ENCODE assay signal across 9 cellular contexts in the genomic region with DNA sequence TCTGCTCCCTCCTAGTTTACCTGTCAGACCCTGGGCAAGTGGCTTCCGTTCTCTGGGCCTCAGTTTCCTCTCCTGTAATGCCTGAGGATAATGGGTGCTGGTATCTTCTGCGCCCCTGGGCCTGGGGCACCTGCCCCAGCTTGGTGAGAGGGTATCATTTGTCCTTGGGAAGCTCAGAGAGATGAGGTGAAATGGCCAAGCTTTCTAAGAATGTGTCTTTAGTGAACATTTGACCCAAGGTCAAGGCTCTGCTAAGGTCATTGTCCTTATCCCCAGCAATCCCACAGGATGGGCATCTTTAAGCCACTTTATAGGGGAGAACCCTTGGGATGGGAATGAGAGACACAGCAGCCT. TPM values are rescaled to one million over a fixed set of nuclear protein-coding genes. Genes with fewer than 3 reads are reported as not detected.
DNase-seq lines count a peak whose midpoint lies in the region; ATAC-seq and TF ChIP-seq lines count a peak whose summit lies in the region.
"Had no signal": no experiment of that assay in that cellular context is flagged by ENCODE, and none has a peak within 500 bp of the region (broad histone marks: within the 10 kb centered on the region; RNA-seq: fewer than 3 reads in every experiment).

No MANE protein-coding gene starts in this region.

- H3K4me1 ChIP-seq in heart right ventricle, result peaks cover 25 to 75% (median 60%) of the 10 kb centered on the region in 9 donors
- H3K4me1 ChIP-seq in vagina, result peaks cover 76% of the 10 kb centered on the region

- H3K27ac ChIP-seq in heart right ventricle (peak overlapping the region; percentile 94 to 100 (median 98)), caudate nucleus (ENCODE audit: low read depth, low read length) (peak overlapping the region; percentile 82), vagina (peak overlapping the region; percentile 100)

- 78 to 91% methylated on average over 2 of the region's 2 CpGs for WGBS in heart right ventricle, 2 donors

- H3K27me3 Mint-ChIP-seq in natural killer cell (ENCODE audit: low read depth in 2 of 2), result peaks cover 0 to 19% of the 10 kb centered on the region in 2 donors

- no peaks in the 10 kb centered on the region for H3K36me3 Mint-ChIP-seq in natural killer cell

- peak overlapping the region; percentile 75 for H3K4me3 Mint-ChIP-seq in natural killer cell

- H3K4me3 ChIP-seq in heart right ventricle (peak overlapping the region in 1 of 10 donors; percentile 82), vagina (peak overlapping the region; percentile 66 to 97)

- no peak for ATAC-seq in heart right ventricle
- no peak for ATAC-seq in natural killer cell
- ATAC-seq in HG02678 (IDR thresholded peaks at IDR 0.05; ENCODE audit: unreplicated experiment), result no peak
- ATAC-seq in GM21447 (IDR thresholded peaks at IDR 0.05; ENCODE audit: unreplicated experiment), result no peak

- H3K9me3 ChIP-seq in heart right ventricle, result no peaks in the 10 kb centered on the region
- H3K9me3 ChIP-seq in vagina, result no peaks in the 10 kb centered on the region

- TF ChIP-seq CTCF in heart right ventricle (IDR thresholded peaks at IDR 0.05) (no peak), natural killer cell (IDR thresholded peaks at IDR 0.05) (no peak), vagina (IDR thresholded peaks at IDR 0.05) (no peak)

- no peaks in the 10 kb centered on the region for H3K27me3 ChIP-seq in heart right ventricle
- H3K27me3 ChIP-seq in vagina, result no peaks in the 10 kb centered on the region

- intact Hi-C loops in heart right ventricle (cut with DNase I), result loop anchor here in 2 of 10 donors (5.0 kb wide), 2 partner anchors 37 to 42 kb away; no protein-coding TSS in a partner anchor
- intact Hi-C loops in cardiac septum (cut with DNase I), result no loop called here
- intact Hi-C loops in natural killer cell (cut with micrococcal nuclease), result no loop called here
- intact Hi-C loops in vagina (cut with DNase I), result loop anchor here (5.0 kb wide), 1 partner anchor 37 kb away; no protein-coding TSS in a partner anchor

- no peak for TF ChIP-seq POLR2A in vagina (IDR thresholded peaks at IDR 0.05)

- DNase-seq in heart right ventricle (no peak), cardiac septum (ENCODE audit: low spot score) (no peak), caudate nucleus (lab: John Stamatoyannopoulos, UW) (no peak), natural killer cell (no peak), vagina (ENCODE audit: extremely low spot score in 2 of 2) (no peak), LoVo (ENCODE audit: low spot score) (no peak)
- DNase-seq: activated CD8-positive, alpha-beta memory T cell treated with anti-CD3 and anti-CD28 coated beads for 24 hours had no signal

- peak overlapping the region in 1 of 2 donors; percentile 48 for H3K27ac Mint-ChIP-seq in natural killer cell

- peaks cover 13 to 55% of the 10 kb centered on the region in 2 donors for H3K4me1 Mint-ChIP-seq in natural killer cell

- H3K9me3 Mint-ChIP-seq in natural killer cell, result no peaks in the 10 kb centered on the region

- H3K36me3 ChIP-seq in heart right ventricle (no peaks in the 10 kb centered on the region), vagina (no peaks in the 10 kb centered on the region)

RNA-seq across cellular contexts. Expression of gene NFIC, which starts 1.3 kb away (rescaled TPM):
- total RNA-seq in heart right ventricle, result 100 to 1,000 TPM; 132 to 217 (median 161) TPM
- 100 to 1,000 TPM in 1 of 2 donors, 10 to 100 TPM in 1; 52.3 to 147 TPM for polyA plus RNA-seq in heart right ventricle
- 178 TPM for total RNA-seq in cardiac septum
- 10 to 100 TPM; 18.5 to 22.2 (median 20.6) TPM for total RNA-seq in natural killer cell
- total RNA-seq in vagina, result 142 TPM
